In genomic region chr14:21631084-21631483, GRCh38 we compare ENCODE assay signal across 19 cellular contexts. TPM values are rescaled to one million over a fixed set of nuclear protein-coding genes. Genes with fewer than 3 reads are reported as not detected.
"Had no signal": no experiment of that assay in that cellular context is flagged by ENCODE, and none has a peak within 500 bp of the region (broad histone marks: within the 10 kb centered on the region; RNA-seq: fewer than 3 reads in every experiment).

No MANE protein-coding gene starts in this region.

- H3K4me3 ChIP-seq: coronary artery, lower lobe of right lung, pancreas, right atrium auricular region, tibial nerve had no signal

- H3K4me1 ChIP-seq: lower lobe of right lung, pancreas, right atrium auricular region, tibial nerve had no signal

- H3K36me3 ChIP-seq: lower lobe of right lung, pancreas, right atrium auricular region, tibial nerve had no signal

- H3K27ac ChIP-seq: coronary artery, lower lobe of right lung, pancreas, right atrium auricular region, tibial nerve had no signal

- H3K27me3 ChIP-seq: pancreas, right atrium auricular region, tibial nerve had no signal

- H3K4me3 Mint-ChIP-seq: activated CD8-positive, alpha-beta T cell treated with anti-CD3 and anti-CD28 coated beads, Interleukin-2, amount 10 ng/mL, durations not matched to agents 7 days and 5 days; activated naive CD4-positive, alpha-beta T cell treated with anti-CD3 and anti-CD28 coated beads, Interleukin-2, amount 10 ng/mL, durations not matched to agents 7 days and 5 days; stimulated activated memory B cell treated with anti-CD40 and anti-IgM and Interleukin-4, amounts not matched to agents 10 μg/mL and 1 μg/mL and 100 μg/mL, for 72 hours; WTC11 had no signal

- H3K36me3 Mint-ChIP-seq: activated naive CD4-positive, alpha-beta T cell treated with anti-CD3 and anti-CD28 coated beads, Interleukin-2, amount 10 ng/mL, durations not matched to agents 7 days and 5 days; stimulated activated memory B cell treated with anti-CD40 and anti-IgM and Interleukin-4, amounts not matched to agents 10 μg/mL and 1 μg/mL and 100 μg/mL, for 72 hours; WTC11 had no signal

- ATAC-seq: activated CD8-positive, alpha-beta T cell treated with anti-CD3 and anti-CD28 coated beads, Interleukin-2, amount 10 ng/mL, durations not matched to agents 7 days and 5 days; left cardiac atrium; lower lobe of right lung; pancreas; stimulated activated memory B cell treated with anti-CD40 and anti-IgM and Interleukin-4, amounts not matched to agents 10 μg/mL and 1 μg/mL and 100 μg/mL, for 72 hours; WTC11 had no signal

- H3K27ac Mint-ChIP-seq: activated CD8-positive, alpha-beta T cell treated with anti-CD3 and anti-CD28 coated beads, Interleukin-2, amount 10 ng/mL, durations not matched to agents 7 days and 5 days; activated naive CD4-positive, alpha-beta T cell treated with anti-CD3 and anti-CD28 coated beads, Interleukin-2, amount 10 ng/mL, durations not matched to agents 7 days and 5 days; stimulated activated memory B cell treated with anti-CD40 and anti-IgM and Interleukin-4, amounts not matched to agents 10 μg/mL and 1 μg/mL and 100 μg/mL, for 72 hours; WTC11 had no signal

- H3K9me3 Mint-ChIP-seq: stimulated activated memory B cell treated with anti-CD40 and anti-IgM and Interleukin-4, amounts not matched to agents 10 μg/mL and 1 μg/mL and 100 μg/mL, for 72 hours had no signal

- H3K4me1 Mint-ChIP-seq: activated naive CD4-positive, alpha-beta T cell treated with anti-CD3 and anti-CD28 coated beads, Interleukin-2, amount 10 ng/mL, durations not matched to agents 7 days and 5 days; stimulated activated memory B cell treated with anti-CD40 and anti-IgM and Interleukin-4, amounts not matched to agents 10 μg/mL and 1 μg/mL and 100 μg/mL, for 72 hours; WTC11 had no signal

- DNase-seq: activated CD4-positive, alpha-beta T cell treated with anti-CD3 and anti-CD28 coated beads for 48 hours; activated CD8-positive, alpha-beta memory T cell treated with anti-CD3 and anti-CD28 coated beads, Interleukin-2, amount 50 U/mL, for 48 hours; activated CD8-positive, alpha-beta T cell treated with anti-CD3 and anti-CD28 coated beads, Interleukin-2, amount 10 ng/mL, durations not matched to agents 7 days and 5 days; activated naive CD4-positive, alpha-beta T cell treated with anti-CD3 and anti-CD28 coated beads, Interleukin-2, amount 10 ng/mL, durations not matched to agents 7 days and 5 days; caudate nucleus; effector CD4-positive, alpha-beta T cell; left cardiac atrium; lower lobe of right lung; midbrain; pancreas; stimulated activated CD4-positive, alpha-beta T cell treated with anti-CD3 and anti-CD28 coated beads, Interleukin-1b, Interleukin-23, amount 100 ng/mL, for 48 hours had no signal

RNA-seq across cellular contexts. Expression of gene OR10G2, which starts 3.7 kb away (rescaled TPM):
- total RNA-seq: activated CD8-positive, alpha-beta T cell treated with anti-CD3 and anti-CD28 coated beads, Interleukin-2, amount 10 ng/mL, durations not matched to agents 7 days and 5 days; endothelial cell of umbilical vein; left cardiac atrium; lower lobe of right lung; pancreas; right atrium auricular region; subcutaneous adipose tissue; tibial nerve; WTC11 had no signal
- polyA plus RNA-seq: adipose tissue, endothelial cell of umbilical vein, pancreas had no signal

RNA-seq across cellular contexts. Expression of gene OR4E2, which starts 22.6 kb away (rescaled TPM):
- total RNA-seq: activated CD8-positive, alpha-beta T cell treated with anti-CD3 and anti-CD28 coated beads, Interleukin-2, amount 10 ng/mL, durations not matched to agents 7 days and 5 days; endothelial cell of umbilical vein; left cardiac atrium; lower lobe of right lung; pancreas; right atrium auricular region; subcutaneous adipose tissue; tibial nerve; WTC11 had no signal
- polyA plus RNA-seq: adipose tissue, endothelial cell of umbilical vein, pancreas had no signal

RNA-seq across cellular contexts. Expression of gene OR4E1, which starts 42.5 kb away (rescaled TPM):
- total RNA-seq: endothelial cell of umbilical vein, left cardiac atrium, lower lobe of right lung, pancreas, right atrium auricular region, subcutaneous adipose tissue, tibial nerve, WTC11 had no signal
- polyA plus RNA-seq: adipose tissue, endothelial cell of umbilical vein, pancreas had no signal

RNA-seq across cellular contexts. Expression of gene OR10G3, which starts 51.2 kb away (rescaled TPM):
- total RNA-seq: activated CD8-positive, alpha-beta T cell treated with anti-CD3 and anti-CD28 coated beads, Interleukin-2, amount 10 ng/mL, durations not matched to agents 7 days and 5 days; endothelial cell of umbilical vein; left cardiac atrium; lower lobe of right lung; pancreas; right atrium auricular region; subcutaneous adipose tissue; WTC11 had no signal
- polyA plus RNA-seq: endothelial cell of umbilical vein, pancreas had no signal
